Comparison of ENCODE assay signal across 3 cellular contexts in genomic region chr9:121684381-121685145, GRCh38.
TF ChIP-seq lines count a peak whose summit lies in the region.

No MANE protein-coding gene starts in this region.

TF ChIP-seq in HEK293T, 16 proteins besides CTCF, POLR2A, EP300 and RAD21:
- TF ChIP-seq SUZ12 (IDR thresholded peaks at IDR 0.05), result no peak
- TF ChIP-seq FOXA1 (IDR thresholded peaks at IDR 0.05), result no peak
- TF ChIP-seq FOXM1 (IDR thresholded peaks at IDR 0.05; ENCODE audit: borderline replicate concordance), result no peak
- no peak for TF ChIP-seq NFRKB (IDR thresholded peaks at IDR 0.05)
- TF ChIP-seq HDGF (IDR thresholded peaks at IDR 0.05; ENCODE audit: borderline replicate concordance), result no peak
- no peak for TF ChIP-seq L3MBTL2 (conservative IDR thresholded peaks at IDR 0.05)
- TF ChIP-seq BHLHE40 (IDR thresholded peaks at IDR 0.05; ENCODE audit: borderline replicate concordance), result no peak
- TF ChIP-seq TARDBP (IDR thresholded peaks at IDR 0.05), result no peak
- TF ChIP-seq ELF4 (IDR thresholded peaks at IDR 0.05), result no peak
- TF ChIP-seq LEF1 (IDR thresholded peaks at IDR 0.05; ENCODE audit: borderline replicate concordance), result no peak
- no peak for TF ChIP-seq FOXK2 (IDR thresholded peaks at IDR 0.05)
- no peak for TF ChIP-seq CTBP1 (IDR thresholded peaks at IDR 0.05; ENCODE audit: borderline replicate concordance)
- TF ChIP-seq ARNT (IDR thresholded peaks at IDR 0.05), result no peak
- no peak for TF ChIP-seq ZNF384 (IDR thresholded peaks at IDR 0.05)
- no peak for TF ChIP-seq SP1 (IDR thresholded peaks at IDR 0.05)

TF ChIP-seq in GM12878, 131 proteins besides CTCF, POLR2A, EP300 and RAD21:
- TF ChIP-seq NR2C2 (IDR thresholded peaks at IDR 0.05; ENCODE audit: borderline replicate concordance, control insufficient read depth, insufficient read length, low read depth), result no peak
- no peak for TF ChIP-seq HDAC2 (IDR thresholded peaks at IDR 0.05)
- no peak for TF ChIP-seq EZH2 (IDR thresholded peaks at IDR 0.05; ENCODE audit: borderline replicate concordance, control insufficient read depth, low read depth, low read length)
- TF ChIP-seq SMC3 (IDR thresholded peaks at IDR 0.05; ENCODE audit: borderline replicate concordance, low read length), result peak; percentile 31; the same call in 1 of the 2 replicates
- no peak for TF ChIP-seq YBX1 (IDR thresholded peaks at IDR 0.05)
- TF ChIP-seq KAT2A (conservative IDR thresholded peaks at IDR 0.05; ENCODE audit: control insufficient read depth, low read depth, low read length), result no peak
TF ChIP-seq in GM12878: peak in this region for 1.

TF ChIP-seq in HepG2, 621 proteins besides CTCF, POLR2A, EP300 and RAD21:
- TF ChIP-seq MED8 (CRISPR knock-in tag; IDR thresholded peaks at IDR 0.05; ENCODE audit: insufficient replicate concordance) (no peak), ZNF543 (CRISPR knock-in tag; IDR thresholded peaks at IDR 0.05) (no peak), PHF20 (CRISPR knock-in tag; IDR thresholded peaks at IDR 0.05) (no peak), TFAP4 (IDR thresholded peaks at IDR 0.05; ENCODE audit: borderline replicate concordance, low read depth) (peak; percentile 32; the same call in 1 of the 2 replicates), YEATS4 (CRISPR knock-in tag; IDR thresholded peaks at IDR 0.05; ENCODE audit: borderline replicate concordance) (no peak), NR2F6 (IDR thresholded peaks at IDR 0.05) (no peak), NR2F6 (CRISPR knock-in tag; IDR thresholded peaks at IDR 0.05) (no peak), ZNF572 (CRISPR knock-in tag; IDR thresholded peaks at IDR 0.05) (no peak), POLR2G (IDR thresholded peaks at IDR 0.05; ENCODE audit: low read depth, low read length) (no peak), ZIK1 (CRISPR knock-in tag; IDR thresholded peaks at IDR 0.05; ENCODE audit: borderline replicate concordance, low read depth) (no peak), GTF3A (CRISPR knock-in tag; conservative IDR thresholded peaks at IDR 0.05) (no peak), CENPT (CRISPR knock-in tag; IDR thresholded peaks at IDR 0.05; ENCODE audit: low read depth) (no peak), TFDP1 (CRISPR knock-in tag; IDR thresholded peaks at IDR 0.05; ENCODE audit: borderline replicate concordance) (peak; percentile 28; the same call in 1 of the 2 replicates), ZNF674 (CRISPR knock-in tag; IDR thresholded peaks at IDR 0.05; ENCODE audit: low read depth) (no peak), SRY (CRISPR knock-in tag; IDR thresholded peaks at IDR 0.05) (no peak), BRD4 (CRISPR knock-in tag; IDR thresholded peaks at IDR 0.05) (no peak), GABPB1 (CRISPR knock-in tag; IDR thresholded peaks at IDR 0.05) (peak; percentile 36; the same call in 1 of the 2 replicates), SALL1 (CRISPR knock-in tag; IDR thresholded peaks at IDR 0.05) (0 out of 2 replicates have a peak, but pooled peaks have one; percentile 24), ZSCAN25 (CRISPR knock-in tag; IDR thresholded peaks at IDR 0.05) (no peak), ZNF687 (CRISPR knock-in tag; IDR thresholded peaks at IDR 0.05) (peak; percentile 44; the same call in 1 of the 2 replicates), U2AF2 (IDR thresholded peaks at IDR 0.05; ENCODE audit: low read depth, low read length) (no peak), ZNF616 (CRISPR knock-in tag; IDR thresholded peaks at IDR 0.05; ENCODE audit: low read depth) (no peak), ATM (IDR thresholded peaks at IDR 0.05; ENCODE audit: borderline replicate concordance) (no peak), FOSL1 (CRISPR knock-in tag; IDR thresholded peaks at IDR 0.05; ENCODE audit: borderline replicate concordance) (no peak), RARA (CRISPR knock-in tag; IDR thresholded peaks at IDR 0.05) (no peak), ESRRA (CRISPR knock-in tag; IDR thresholded peaks at IDR 0.05; ENCODE audit: low read depth) (no peak), SMC3 (IDR thresholded peaks at IDR 0.05; ENCODE audit: low read length) (peak; percentile 9; the same call in 1 of the 2 replicates), STAG1 (CRISPR knock-in tag; IDR thresholded peaks at IDR 0.05) (peak; percentile 69)
- TF ChIP-seq, protein P1, sequence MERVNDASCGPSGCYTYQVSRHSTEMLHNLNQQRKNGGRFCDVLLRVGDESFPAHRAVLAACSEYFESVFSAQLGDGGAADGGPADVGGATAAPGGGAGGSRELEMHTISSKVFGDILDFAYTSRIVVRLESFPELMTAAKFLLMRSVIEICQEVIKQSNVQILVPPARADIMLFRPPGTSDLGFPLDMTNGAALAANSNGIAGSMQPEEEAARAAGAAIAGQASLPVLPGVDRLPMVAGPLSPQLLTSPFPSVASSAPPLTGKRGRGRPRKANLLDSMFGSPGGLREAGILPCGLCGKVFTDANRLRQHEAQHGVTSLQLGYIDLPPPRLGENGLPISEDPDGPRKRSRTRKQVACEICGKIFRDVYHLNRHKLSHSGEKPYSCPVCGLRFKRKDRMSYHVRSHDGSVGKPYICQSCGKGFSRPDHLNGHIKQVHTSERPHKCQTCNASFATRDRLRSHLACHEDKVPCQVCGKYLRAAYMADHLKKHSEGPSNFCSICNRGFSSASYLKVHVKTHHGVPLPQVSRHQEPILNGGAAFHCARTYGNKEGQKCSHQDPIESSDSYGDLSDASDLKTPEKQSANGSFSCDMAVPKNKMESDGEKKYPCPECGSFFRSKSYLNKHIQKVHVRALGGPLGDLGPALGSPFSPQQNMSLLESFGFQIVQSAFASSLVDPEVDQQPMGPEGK (CRISPR knock-in tag; IDR thresholded peaks at IDR 0.05), result 0 out of 2 replicates have a peak, but pooled peaks have one; percentile 14
- TF ChIP-seq, protein P2, sequence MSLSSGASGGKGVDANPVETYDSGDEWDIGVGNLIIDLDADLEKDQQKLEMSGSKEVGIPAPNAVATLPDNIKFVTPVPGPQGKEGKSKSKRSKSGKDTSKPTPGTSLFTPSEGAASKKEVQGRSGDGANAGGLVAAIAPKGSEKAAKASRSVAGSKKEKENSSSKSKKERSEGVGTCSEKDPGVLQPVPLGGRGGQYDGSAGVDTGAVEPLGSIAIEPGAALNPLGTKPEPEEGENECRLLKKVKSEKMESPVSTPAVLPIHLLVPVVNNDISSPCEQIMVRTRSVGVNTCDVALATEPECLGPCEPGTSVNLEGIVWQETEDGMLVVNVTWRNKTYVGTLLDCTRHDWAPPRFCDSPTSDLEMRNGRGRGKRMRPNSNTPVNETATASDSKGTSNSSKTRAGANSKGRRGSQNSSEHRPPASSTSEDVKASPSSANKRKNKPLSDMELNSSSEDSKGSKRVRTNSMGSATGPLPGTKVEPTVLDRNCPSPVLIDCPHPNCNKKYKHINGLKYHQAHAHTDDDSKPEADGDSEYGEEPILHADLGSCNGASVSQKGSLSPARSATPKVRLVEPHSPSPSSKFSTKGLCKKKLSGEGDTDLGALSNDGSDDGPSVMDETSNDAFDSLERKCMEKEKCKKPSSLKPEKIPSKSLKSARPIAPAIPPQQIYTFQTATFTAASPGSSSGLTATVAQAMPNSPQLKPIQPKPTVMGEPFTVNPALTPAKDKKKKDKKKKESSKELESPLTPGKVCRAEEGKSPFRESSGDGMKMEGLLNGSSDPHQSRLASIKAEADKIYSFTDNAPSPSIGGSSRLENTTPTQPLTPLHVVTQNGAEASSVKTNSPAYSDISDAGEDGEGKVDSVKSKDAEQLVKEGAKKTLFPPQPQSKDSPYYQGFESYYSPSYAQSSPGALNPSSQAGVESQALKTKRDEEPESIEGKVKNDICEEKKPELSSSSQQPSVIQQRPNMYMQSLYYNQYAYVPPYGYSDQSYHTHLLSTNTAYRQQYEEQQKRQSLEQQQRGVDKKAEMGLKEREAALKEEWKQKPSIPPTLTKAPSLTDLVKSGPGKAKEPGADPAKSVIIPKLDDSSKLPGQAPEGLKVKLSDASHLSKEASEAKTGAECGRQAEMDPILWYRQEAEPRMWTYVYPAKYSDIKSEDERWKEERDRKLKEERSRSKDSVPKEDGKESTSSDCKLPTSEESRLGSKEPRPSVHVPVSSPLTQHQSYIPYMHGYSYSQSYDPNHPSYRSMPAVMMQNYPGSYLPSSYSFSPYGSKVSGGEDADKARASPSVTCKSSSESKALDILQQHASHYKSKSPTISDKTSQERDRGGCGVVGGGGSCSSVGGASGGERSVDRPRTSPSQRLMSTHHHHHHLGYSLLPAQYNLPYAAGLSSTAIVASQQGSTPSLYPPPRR (CRISPR knock-in tag; IDR thresholded peaks at IDR 0.05; ENCODE audit: borderline replicate concordance), result no peak
- TF ChIP-seq, protein P3, sequence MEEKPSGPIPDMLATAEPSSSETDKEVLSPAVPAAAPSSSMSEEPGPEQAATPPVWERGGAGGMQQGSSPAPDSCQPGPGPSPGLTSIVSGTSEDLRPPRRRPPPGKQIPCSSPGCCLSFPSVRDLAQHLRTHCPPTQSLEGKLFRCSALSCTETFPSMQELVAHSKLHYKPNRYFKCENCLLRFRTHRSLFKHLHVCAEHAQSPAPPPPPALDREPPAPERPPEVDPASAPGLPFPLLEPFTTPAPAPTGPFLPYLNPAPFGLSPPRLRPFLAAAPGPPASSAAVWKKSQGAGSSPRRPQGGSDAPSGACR (CRISPR knock-in tag; IDR thresholded peaks at IDR 0.05), result no peak
- TF ChIP-seq, protein P4, sequence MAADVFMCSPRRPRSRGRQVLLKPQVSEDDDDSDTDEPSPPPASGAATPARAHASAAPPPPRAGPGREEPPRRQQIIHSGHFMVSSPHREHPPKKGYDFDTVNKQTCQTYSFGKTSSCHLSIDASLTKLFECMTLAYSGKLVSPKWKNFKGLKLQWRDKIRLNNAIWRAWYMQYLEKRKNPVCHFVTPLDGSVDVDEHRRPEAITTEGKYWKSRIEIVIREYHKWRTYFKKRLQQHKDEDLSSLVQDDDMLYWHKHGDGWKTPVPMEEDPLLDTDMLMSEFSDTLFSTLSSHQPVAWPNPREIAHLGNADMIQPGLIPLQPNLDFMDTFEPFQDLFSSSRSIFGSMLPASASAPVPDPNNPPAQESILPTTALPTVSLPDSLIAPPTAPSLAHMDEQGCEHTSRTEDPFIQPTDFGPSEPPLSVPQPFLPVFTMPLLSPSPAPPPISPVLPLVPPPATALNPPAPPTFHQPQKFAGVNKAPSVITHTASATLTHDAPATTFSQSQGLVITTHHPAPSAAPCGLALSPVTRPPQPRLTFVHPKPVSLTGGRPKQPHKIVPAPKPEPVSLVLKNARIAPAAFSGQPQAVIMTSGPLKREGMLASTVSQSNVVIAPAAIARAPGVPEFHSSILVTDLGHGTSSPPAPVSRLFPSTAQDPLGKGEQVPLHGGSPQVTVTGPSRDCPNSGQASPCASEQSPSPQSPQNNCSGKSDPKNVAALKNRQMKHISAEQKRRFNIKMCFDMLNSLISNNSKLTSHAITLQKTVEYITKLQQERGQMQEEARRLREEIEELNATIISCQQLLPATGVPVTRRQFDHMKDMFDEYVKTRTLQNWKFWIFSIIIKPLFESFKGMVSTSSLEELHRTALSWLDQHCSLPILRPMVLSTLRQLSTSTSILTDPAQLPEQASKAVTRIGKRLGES (CRISPR knock-in tag; IDR thresholded peaks at IDR 0.05; ENCODE audit: borderline replicate concordance), result no peak
- TF ChIP-seq, protein P5, sequence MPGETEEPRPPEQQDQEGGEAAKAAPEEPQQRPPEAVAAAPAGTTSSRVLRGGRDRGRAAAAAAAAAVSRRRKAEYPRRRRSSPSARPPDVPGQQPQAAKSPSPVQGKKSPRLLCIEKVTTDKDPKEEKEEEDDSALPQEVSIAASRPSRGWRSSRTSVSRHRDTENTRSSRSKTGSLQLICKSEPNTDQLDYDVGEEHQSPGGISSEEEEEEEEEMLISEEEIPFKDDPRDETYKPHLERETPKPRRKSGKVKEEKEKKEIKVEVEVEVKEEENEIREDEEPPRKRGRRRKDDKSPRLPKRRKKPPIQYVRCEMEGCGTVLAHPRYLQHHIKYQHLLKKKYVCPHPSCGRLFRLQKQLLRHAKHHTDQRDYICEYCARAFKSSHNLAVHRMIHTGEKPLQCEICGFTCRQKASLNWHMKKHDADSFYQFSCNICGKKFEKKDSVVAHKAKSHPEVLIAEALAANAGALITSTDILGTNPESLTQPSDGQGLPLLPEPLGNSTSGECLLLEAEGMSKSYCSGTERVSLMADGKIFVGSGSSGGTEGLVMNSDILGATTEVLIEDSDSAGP (CRISPR knock-in tag; IDR thresholded peaks at IDR 0.05; ENCODE audit: borderline replicate concordance), result 0 out of 2 replicates have a peak, but pooled peaks have one; percentile 14
